ENCODE assay signal across 2 cellular contexts in the genomic region with DNA sequence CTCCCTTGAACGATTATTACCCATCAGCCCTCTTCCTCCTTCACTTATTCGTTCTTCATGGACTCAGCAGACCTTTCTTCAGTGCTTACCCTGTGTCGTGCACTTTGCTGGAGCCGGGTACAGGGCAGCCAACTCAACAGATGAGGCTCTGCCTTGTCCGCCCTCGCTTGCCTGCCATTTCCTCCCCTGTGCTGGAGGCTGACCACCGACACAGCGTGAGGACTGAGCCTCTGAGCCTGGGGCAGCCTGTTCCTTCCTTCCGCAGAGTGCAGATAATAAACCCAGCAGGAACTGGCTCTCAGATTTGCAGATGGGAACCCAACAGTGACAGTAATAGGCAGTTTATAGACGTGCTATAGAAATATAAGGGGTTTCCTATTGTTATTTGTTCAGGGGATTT.
TF ChIP-seq lines count a peak whose summit lies in the region.

No MANE protein-coding gene starts in this region.

TF ChIP-seq in IMR-90, 13 proteins besides CTCF, POLR2A, EP300 and RAD21:
- no peak for TF ChIP-seq CEBPB (IDR thresholded peaks at IDR 0.05; ENCODE audit: low read depth, low read length)
- no peak for TF ChIP-seq SMC3 (IDR thresholded peaks at IDR 0.05; ENCODE audit: low read depth, low read length)
- TF ChIP-seq RCOR1 (IDR thresholded peaks at IDR 0.05; ENCODE audit: insufficient replicate concordance, low read length) = no peak
- no peak for TF ChIP-seq FOS (IDR thresholded peaks at IDR 0.05; ENCODE audit: low read depth, low read length)
- TF ChIP-seq, protein P1, sequence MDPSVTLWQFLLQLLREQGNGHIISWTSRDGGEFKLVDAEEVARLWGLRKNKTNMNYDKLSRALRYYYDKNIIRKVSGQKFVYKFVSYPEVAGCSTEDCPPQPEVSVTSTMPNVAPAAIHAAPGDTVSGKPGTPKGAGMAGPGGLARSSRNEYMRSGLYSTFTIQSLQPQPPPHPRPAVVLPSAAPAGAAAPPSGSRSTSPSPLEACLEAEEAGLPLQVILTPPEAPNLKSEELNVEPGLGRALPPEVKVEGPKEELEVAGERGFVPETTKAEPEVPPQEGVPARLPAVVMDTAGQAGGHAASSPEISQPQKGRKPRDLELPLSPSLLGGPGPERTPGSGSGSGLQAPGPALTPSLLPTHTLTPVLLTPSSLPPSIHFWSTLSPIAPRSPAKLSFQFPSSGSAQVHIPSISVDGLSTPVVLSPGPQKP (IDR thresholded peaks at IDR 0.05; ENCODE audit: borderline replicate concordance, low read depth, low read length) = no peak
- TF ChIP-seq, protein P2, sequence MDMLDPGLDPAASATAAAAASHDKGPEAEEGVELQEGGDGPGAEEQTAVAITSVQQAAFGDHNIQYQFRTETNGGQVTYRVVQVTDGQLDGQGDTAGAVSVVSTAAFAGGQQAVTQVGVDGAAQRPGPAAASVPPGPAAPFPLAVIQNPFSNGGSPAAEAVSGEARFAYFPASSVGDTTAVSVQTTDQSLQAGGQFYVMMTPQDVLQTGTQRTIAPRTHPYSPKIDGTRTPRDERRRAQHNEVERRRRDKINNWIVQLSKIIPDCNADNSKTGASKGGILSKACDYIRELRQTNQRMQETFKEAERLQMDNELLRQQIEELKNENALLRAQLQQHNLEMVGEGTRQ (IDR thresholded peaks at IDR 0.05; ENCODE audit: low read depth, low read length) = no peak
- TF ChIP-seq MAZ (IDR thresholded peaks at IDR 0.05; ENCODE audit: borderline replicate concordance, low read depth, low read length) = no peak
- TF ChIP-seq RFX5 (IDR thresholded peaks at IDR 0.05; ENCODE audit: low read depth, low read length) = no peak
- TF ChIP-seq MAFK (IDR thresholded peaks at IDR 0.05; ENCODE audit: low read depth, low read length) = no peak
- no peak for TF ChIP-seq MXI1 (IDR thresholded peaks at IDR 0.05; ENCODE audit: borderline replicate concordance, low read depth, low read length)
TF ChIP-seq in IMR-90: peak in this region for 0.

TF ChIP-seq in H1, 55 proteins besides CTCF, POLR2A, EP300 and RAD21:
- TF ChIP-seq JUND (IDR thresholded peaks at IDR 0.05; ENCODE audit: low read length) = no peak
- no peak for TF ChIP-seq CBX5 (IDR thresholded peaks at IDR 0.05; ENCODE audit: low read depth, low read length)
- TF ChIP-seq EZH2 (IDR thresholded peaks at IDR 0.05; ENCODE audit: low read depth, low read length, severe bottlenecking) = no peak
- TF ChIP-seq BACH1 (IDR thresholded peaks at IDR 0.05; ENCODE audit: low read length) = no peak
- TF ChIP-seq GTF2F1 (IDR thresholded peaks at IDR 0.05; ENCODE audit: borderline replicate concordance, low read depth, low read length) = no peak
- TF ChIP-seq, protein P3, sequence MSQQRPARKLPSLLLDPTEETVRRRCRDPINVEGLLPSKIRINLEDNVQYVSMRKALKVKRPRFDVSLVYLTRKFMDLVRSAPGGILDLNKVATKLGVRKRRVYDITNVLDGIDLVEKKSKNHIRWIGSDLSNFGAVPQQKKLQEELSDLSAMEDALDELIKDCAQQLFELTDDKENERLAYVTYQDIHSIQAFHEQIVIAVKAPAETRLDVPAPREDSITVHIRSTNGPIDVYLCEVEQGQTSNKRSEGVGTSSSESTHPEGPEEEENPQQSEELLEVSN (IDR thresholded peaks at IDR 0.05) = no peak
- TF ChIP-seq BCL11A (IDR thresholded peaks at IDR 0.05; ENCODE audit: low read depth in 2 of 2, low read length in 2 of 2) = no peak
- no peak for TF ChIP-seq KDM4A (IDR thresholded peaks at IDR 0.05; ENCODE audit: low read depth, low read length, severe bottlenecking)
- no peak for TF ChIP-seq HDAC6 (IDR thresholded peaks at IDR 0.05; ENCODE audit: low read depth, low read length)
- no peak for TF ChIP-seq HDAC2 (IDR thresholded peaks at IDR 0.05; ENCODE audit: borderline replicate concordance in 1 of 2, low read depth in 2 of 2, low read length in 2 of 2)
- no peak for TF ChIP-seq ZNF274 (IDR thresholded peaks at IDR 0.05; ENCODE audit: borderline replicate concordance, extremely low read depth, low read length)
- TF ChIP-seq, protein P2 (IDR thresholded peaks at IDR 0.05; ENCODE audit: low read length) = no peak
- TF ChIP-seq RXRA (IDR thresholded peaks at IDR 0.05; ENCODE audit: insufficient read depth, low read depth, low read length) = no peak
- TF ChIP-seq SIN3A (conservative IDR thresholded peaks at IDR 0.05 in 1 of 2, IDR thresholded peaks at IDR 0.05 in 1 of 2; ENCODE audit: low read depth in 1 of 2, low read length in 2 of 2) = no peak
- no peak for TF ChIP-seq BRCA1 (IDR thresholded peaks at IDR 0.05; ENCODE audit: low read depth, low read length)
